8 cellular contexts compared by ENCODE assay signal in genomic region chr4:26860922-26861433, GRCh38. TPM values are rescaled to one million over a fixed set of nuclear protein-coding genes. Genes with fewer than 3 reads are reported as not detected.
DNase-seq lines count a peak whose midpoint lies in the region; ATAC-seq, FAIRE-seq and TF ChIP-seq lines count a peak whose summit lies in the region.

No MANE protein-coding gene starts in this region.

- peak; percentile 35 for DNase-seq in SK-MEL-5 (ENCODE audit: low read depth, low spot score)
- peak; percentile 67 for DNase-seq in activated naive CD8-positive, alpha-beta T cell treated with anti-CD3 and anti-CD28 coated beads for 36 hours
- DNase-seq in heart right ventricle, result peak in 1 of 2 donors; percentile 66
- DNase-seq in prostate gland (ENCODE audit: low spot score), result peak; percentile 33
- DNase-seq in frontal cortex (ENCODE audit: low spot score in 2 of 2), result no peak

- peaks cover 0 to 4% (median 0%) of the 10 kb centered on the region in 11 experiments; a peak in 5 of 22 replicates for H3K36me3 ChIP-seq in BLaER1 treated with 17β-estradiol and CSF1 and Interleukin-3, amounts not matched to agents 10 nM and 100 nM
- H3K36me3 ChIP-seq in heart right ventricle (no peaks in the 10 kb centered on the region), prostate gland (no peaks in the 10 kb centered on the region)

- peak overlapping the region; percentile 88 for H3K4me3 Mint-ChIP-seq in activated naive CD8-positive, alpha-beta T cell treated with anti-CD3 and anti-CD28 coated beads for 36 hours

- peaks cover 47% of the 10 kb centered on the region for H3K4me1 Mint-ChIP-seq in activated naive CD8-positive, alpha-beta T cell treated with anti-CD3 and anti-CD28 coated beads for 36 hours

- in situ Hi-C loops in SK-MEL-5 (cut with HindIII; ENCODE audit: low pct_unique_long_range_greater_than_20kb, low sequenced_read_pairs), result no loop called here

- peak; percentile 17 for ATAC-seq in GM19351 (IDR thresholded peaks at IDR 0.05; ENCODE audit: unreplicated experiment)
- ATAC-seq in HG03378 (IDR thresholded peaks at IDR 0.05; ENCODE audit: unreplicated experiment), result peak; percentile 14
- peak in 7 of 8 donors; percentile 1 to 55 (median 12) for ATAC-seq in heart right ventricle

- H3K27ac Mint-ChIP-seq in activated naive CD8-positive, alpha-beta T cell treated with anti-CD3 and anti-CD28 coated beads for 36 hours, result peak overlapping the region; percentile 97

- H3K9me3 ChIP-seq in BLaER1 treated with 17β-estradiol and CSF1 and Interleukin-3, amounts not matched to agents 10 nM and 100 nM (replicated peaks in 1 of 11), result peaks cover 0 to 4% (median 0%) of the 10 kb centered on the region in 11 experiments; a peak in 3 of 22 replicates
- no peaks in the 10 kb centered on the region for H3K9me3 ChIP-seq in heart right ventricle
- no peaks in the 10 kb centered on the region for H3K9me3 ChIP-seq in prostate gland

- no peak for TF ChIP-seq POLR2A in prostate gland (IDR thresholded peaks at IDR 0.05)

- peaks cover 4% of the 10 kb centered on the region for H3K36me3 Mint-ChIP-seq in activated naive CD8-positive, alpha-beta T cell treated with anti-CD3 and anti-CD28 coated beads for 36 hours

- H3K4me2 ChIP-seq in BLaER1 treated with 17β-estradiol and CSF1 and Interleukin-3, amounts not matched to agents 10 nM and 100 nM, result peak overlapping the region; percentile 74 to 90 (median 82); a peak in 18 of 22 replicates

- peak overlapping the region; percentile 82 to 95 (median 90) for H3K4me3 ChIP-seq in BLaER1 treated with 17β-estradiol and CSF1 and Interleukin-3, amounts not matched to agents 10 nM and 100 nM
- H3K4me3 ChIP-seq in heart right ventricle (peak overlapping the region; percentile 72 to 93 (median 82)), prostate gland (peak overlapping the region; percentile 91)

- peaks cover 0 to 48% (median 17%) of the 10 kb centered on the region in 11 experiments; a peak in 12 of 22 replicates for H4K20me1 ChIP-seq in BLaER1 treated with 17β-estradiol and CSF1 and Interleukin-3, amounts not matched to agents 10 nM and 100 nM

- no peaks in the 10 kb centered on the region for H3K27me3 ChIP-seq in BLaER1 treated with 17β-estradiol and CSF1 and Interleukin-3, amounts not matched to agents 10 nM and 100 nM
- no peaks in the 10 kb centered on the region for H3K27me3 ChIP-seq in heart right ventricle
- H3K27me3 ChIP-seq in prostate gland (replicated peaks; ENCODE audit: insufficient read depth), result no peaks in the 10 kb centered on the region

- no peaks in the 10 kb centered on the region for H3K27me3 Mint-ChIP-seq in activated naive CD8-positive, alpha-beta T cell treated with anti-CD3 and anti-CD28 coated beads for 36 hours

- WGBS in heart right ventricle, 2 donors, result 0 to 1% methylated on average over 53 to 70 of the region's 70 CpGs
- under 1% methylated on average over 38 of the region's 70 CpGs for WGBS in prostate gland

- peak overlapping the region; percentile 65 to 96 (median 95) for H3K27ac ChIP-seq in BLaER1 treated with 17β-estradiol and CSF1 and Interleukin-3, amounts not matched to agents 10 nM and 100 nM
- H3K27ac ChIP-seq in heart right ventricle (peak overlapping the region; percentile 86 to 99 (median 94)), prostate gland (peak overlapping the region; percentile 91 to 95)

- peak overlapping the region; percentile 83 to 98 (median 95) for H3K9ac ChIP-seq in BLaER1 treated with 17β-estradiol and CSF1 and Interleukin-3, amounts not matched to agents 10 nM and 100 nM

- peaks cover 30 to 64% (median 48%) of the 10 kb centered on the region in 10 experiments for H3K4me1 ChIP-seq in BLaER1 treated with 17β-estradiol and CSF1 and Interleukin-3, amounts not matched to agents 10 nM and 100 nM
- H3K4me1 ChIP-seq in heart right ventricle (peaks cover 7 to 74% (median 57%) of the 10 kb centered on the region in 9 donors), prostate gland (replicated peaks) (no peaks in the 10 kb centered on the region)

- H3K9me3 Mint-ChIP-seq in activated naive CD8-positive, alpha-beta T cell treated with anti-CD3 and anti-CD28 coated beads for 36 hours, result no peaks in the 10 kb centered on the region

- intact Hi-C loops in heart right ventricle (cut with DNase I), result loop anchor here in 9 of 10 donors (2.0 to 10.0 kb wide), 9 partner anchors 41 to 276 kb away; partner anchors contain the start of gene TBC1D19 (in 1 of the 9)
- intact Hi-C loops in prostate gland (cut with DNase I), result loop anchor here (5.0 kb wide), 1 partner anchor 146 kb away; no protein-coding TSS in a partner anchor

- FAIRE-seq in frontal cortex (lab: Jason Lieb, UNC), result no peak

- TF ChIP-seq CTCF in heart right ventricle (IDR thresholded peaks at IDR 0.05) (no peak), prostate gland (IDR thresholded peaks at IDR 0.05) (no peak)

RNA-seq across cellular contexts. Expression of gene STIM2, which starts 0.3 kb away (rescaled TPM):
- 16.3 and 19.7 TPM in 2 replicates for total RNA-seq in SK-MEL-5 (2014; rRNA removed; shearing (Covaris generic))
- polyA plus RNA-seq in SK-MEL-5 (2015; cell fraction: cytosol; rRNA removed), result 14.3 and 16.1 TPM in 2 replicates
- polyA plus RNA-seq in SK-MEL-5 (2015; cell fraction: nucleus; rRNA removed), result 91.5 and 99.9 TPM in 2 replicates
- total RNA-seq in activated naive CD8-positive, alpha-beta T cell treated with anti-CD3 and anti-CD28 coated beads for 36 hours, result 10 to 100 TPM; 41.8 to 45.1 TPM
- total RNA-seq in heart right ventricle (10 to 100 TPM in 5 of 10 donors, 1 to 10 TPM in 5; 6.5 to 13.5 (median 9.6) TPM), prostate gland (10 to 100 TPM; 34.4 to 44.2 TPM), frontal cortex (22.8 TPM)
- polyA plus RNA-seq in heart right ventricle, result 10 to 100 TPM in 1 of 2 donors, 1 to 10 TPM in 1; 5.2 to 11.0 TPM

Comparison
In these comparisons a context has a peak if more than half of its experiments do, and no peak if none do; other contexts are left out.
1. DNase-seq: peak in SK-MEL-5 (single experiment), activated naive CD8-positive, alpha-beta T cell treated with anti-CD3 and anti-CD28 coated beads for 36 hours (single experiment) and prostate gland (single experiment); none in frontal cortex (0 of 2).
2. Peak in every context shown above with its lines, with median percentiles within 50 percentile points of each other: H3K27ac ChIP-seq, H3K4me3 ChIP-seq and ATAC-seq.